Comparison of ENCODE assay signal across 1 cellular context in the genomic region with DNA sequence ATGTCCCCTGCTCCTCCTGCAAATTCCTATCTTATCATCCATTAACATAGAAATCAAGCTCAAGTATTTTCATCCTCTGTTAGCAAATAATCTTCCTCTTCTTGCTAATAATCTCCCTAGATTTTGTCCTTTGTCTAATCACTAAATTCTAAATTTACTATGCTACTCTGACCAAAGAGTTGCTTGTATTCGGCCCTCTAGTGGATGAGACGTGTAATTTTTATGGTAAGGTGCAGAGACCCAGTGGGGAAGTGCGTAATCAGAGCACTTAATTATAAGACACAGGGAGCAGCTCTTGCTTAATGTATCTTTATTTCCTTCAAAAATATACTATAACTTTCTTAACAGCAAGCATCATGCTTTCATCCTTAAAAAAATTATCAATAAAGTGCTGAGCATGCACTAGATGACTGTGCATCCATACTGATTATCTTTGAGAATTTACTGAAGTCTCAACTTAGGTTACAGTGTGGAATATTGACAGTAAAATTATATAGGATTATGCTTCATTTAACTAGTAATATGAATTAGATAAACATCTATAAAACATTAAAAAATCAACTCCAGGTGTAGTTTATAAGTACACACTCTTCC.
TF ChIP-seq lines count a peak whose summit lies in the region.

No MANE protein-coding gene starts in this region.

TF ChIP-seq in SK-N-SH treated with all-trans-retinoic acid at 6 μM for 48 hours, 23 proteins besides CTCF, POLR2A, EP300 and RAD21 (continued from another document):
- no peak for TF ChIP-seq CSDC2 (CRISPR knock-in tag; IDR thresholded peaks at IDR 0.05)
- TF ChIP-seq ZFP3 (CRISPR knock-in tag; IDR thresholded peaks at IDR 0.05) = no peak
- no peak for TF ChIP-seq ZNF565 (CRISPR knock-in tag; conservative IDR thresholded peaks at IDR 0.05; ENCODE audit: low read depth)
- TF ChIP-seq ISL1 (CRISPR knock-in tag; IDR thresholded peaks at IDR 0.05) = no peak
